In genomic region chr12:57127710-57128518, GRCh38 we compare ENCODE assay signal across 1 cellular context.
TF ChIP-seq lines count a peak whose summit lies in the region.

Gene LRP1 (plus strand): TSS chr12:57128483. CDS start chr12:57128965, 482 bp downstream.

TF ChIP-seq in A549, 52 proteins besides CTCF, POLR2A, EP300 and RAD21 (continued from another document):
- TF ChIP-seq KDM5A (IDR thresholded peaks at IDR 0.05) = no peak
TF ChIP-seq in A549: peak in this region for 4.
